1 cellular context compared by ENCODE assay signal in genomic region chr1:62237950-62238374, GRCh38.
TF ChIP-seq lines count a peak whose summit lies in the region.

No MANE protein-coding gene starts in this region.

TF ChIP-seq in HepG2, 621 proteins besides CTCF, POLR2A, EP300 and RAD21 (continued from another document and continues in another):
- peak; percentile 54; the same call in 1 of the 2 replicates for TF ChIP-seq TFAP4 (IDR thresholded peaks at IDR 0.05; ENCODE audit: borderline replicate concordance, low read depth)
- no peak for TF ChIP-seq REST (IDR thresholded peaks at IDR 0.05; ENCODE audit: borderline replicate concordance in 1 of 2, low read depth in 1 of 2, low read length in 2 of 2)
- TF ChIP-seq LCORL (IDR thresholded peaks at IDR 0.05), result peak; percentile 99
- TF ChIP-seq LCORL (CRISPR knock-in tag; IDR thresholded peaks at IDR 0.05), result peak; percentile 100
- TF ChIP-seq ARHGAP35 (CRISPR knock-in tag; IDR thresholded peaks at IDR 0.05; ENCODE audit: borderline replicate concordance), result no peak
- TF ChIP-seq ZSCAN9 (CRISPR knock-in tag; IDR thresholded peaks at IDR 0.05; ENCODE audit: borderline replicate concordance), result no peak; the same call in 1 of the 2 replicates
- TF ChIP-seq TGIF2 (CRISPR knock-in tag; IDR thresholded peaks at IDR 0.05), result peak; percentile 34; the same call in 1 of the 2 replicates
- no peak for TF ChIP-seq SMARCC2 (IDR thresholded peaks at IDR 0.05)
- TF ChIP-seq GLI4 (CRISPR knock-in tag; IDR thresholded peaks at IDR 0.05; ENCODE audit: borderline replicate concordance), result no peak
- peak; percentile 82; the same call in 1 of the 2 replicates for TF ChIP-seq ZSCAN29 (CRISPR knock-in tag; conservative IDR thresholded peaks at IDR 0.05)
- TF ChIP-seq ZFP36L1 (CRISPR knock-in tag; IDR thresholded peaks at IDR 0.05), result no peak
- no peak for TF ChIP-seq USF2 (IDR thresholded peaks at IDR 0.05; ENCODE audit: low read depth, low read length)
- no peak for TF ChIP-seq USF2 (CRISPR knock-in tag; IDR thresholded peaks at IDR 0.05; ENCODE audit: borderline replicate concordance)
- TF ChIP-seq GMEB2 (CRISPR knock-in tag; IDR thresholded peaks at IDR 0.05; ENCODE audit: low read depth), result no peak
- TF ChIP-seq ARID3A (IDR thresholded peaks at IDR 0.05; ENCODE audit: low read depth, low read length), result peak; percentile 41; the same call in 1 of the 2 replicates
- no peak for TF ChIP-seq ZMAT5 (CRISPR knock-in tag; IDR thresholded peaks at IDR 0.05; ENCODE audit: borderline replicate concordance, low read depth)
- no peak for TF ChIP-seq ZBTB3 (CRISPR knock-in tag; IDR thresholded peaks at IDR 0.05; ENCODE audit: borderline replicate concordance, low read depth)
- TF ChIP-seq ZNF136 (CRISPR knock-in tag; IDR thresholded peaks at IDR 0.05; ENCODE audit: low read depth), result no peak
- no peak for TF ChIP-seq KIAA2018 (CRISPR knock-in tag; IDR thresholded peaks at IDR 0.05; ENCODE audit: borderline replicate concordance)
- TF ChIP-seq TP53 (CRISPR knock-in tag; conservative IDR thresholded peaks at IDR 0.05), result no peak
- TF ChIP-seq ZNF841 (CRISPR knock-in tag; IDR thresholded peaks at IDR 0.05; ENCODE audit: borderline replicate concordance), result no peak
- TF ChIP-seq ZNF124 (CRISPR knock-in tag; IDR thresholded peaks at IDR 0.05), result peak; percentile 42; the same call in 1 of the 2 replicates
- peak; percentile 61; the same call in 1 of the 2 replicates for TF ChIP-seq SMYD3 (CRISPR knock-in tag; IDR thresholded peaks at IDR 0.05)
- TF ChIP-seq ZSCAN25 (CRISPR knock-in tag; IDR thresholded peaks at IDR 0.05), result no peak
- peak; percentile 83 for TF ChIP-seq BCL6 (CRISPR knock-in tag; IDR thresholded peaks at IDR 0.05)
- TF ChIP-seq ZNF335 (CRISPR knock-in tag; IDR thresholded peaks at IDR 0.05), result no peak
- TF ChIP-seq ZBTB37 (CRISPR knock-in tag; IDR thresholded peaks at IDR 0.05), result no peak
- no peak for TF ChIP-seq ZNF570 (CRISPR knock-in tag; IDR thresholded peaks at IDR 0.05; ENCODE audit: borderline replicate concordance)
- peak; percentile 59; the same call in 1 of the 2 replicates for TF ChIP-seq THRA (CRISPR knock-in tag; IDR thresholded peaks at IDR 0.05; ENCODE audit: borderline replicate concordance)
- TF ChIP-seq MIXL1 (CRISPR knock-in tag; IDR thresholded peaks at IDR 0.05), result peak; percentile 85
- no peak for TF ChIP-seq TSC22D2 (CRISPR knock-in tag; IDR thresholded peaks at IDR 0.05; ENCODE audit: borderline replicate concordance)
- TF ChIP-seq ZNF552 (CRISPR knock-in tag; IDR thresholded peaks at IDR 0.05; ENCODE audit: borderline replicate concordance), result peak; percentile 45; the same call in 1 of the 2 replicates
- no peak for TF ChIP-seq ZBTB42 (CRISPR knock-in tag; IDR thresholded peaks at IDR 0.05)
- TF ChIP-seq ZNF414 (CRISPR knock-in tag; IDR thresholded peaks at IDR 0.05), result no peak
